In the genomic region with DNA sequence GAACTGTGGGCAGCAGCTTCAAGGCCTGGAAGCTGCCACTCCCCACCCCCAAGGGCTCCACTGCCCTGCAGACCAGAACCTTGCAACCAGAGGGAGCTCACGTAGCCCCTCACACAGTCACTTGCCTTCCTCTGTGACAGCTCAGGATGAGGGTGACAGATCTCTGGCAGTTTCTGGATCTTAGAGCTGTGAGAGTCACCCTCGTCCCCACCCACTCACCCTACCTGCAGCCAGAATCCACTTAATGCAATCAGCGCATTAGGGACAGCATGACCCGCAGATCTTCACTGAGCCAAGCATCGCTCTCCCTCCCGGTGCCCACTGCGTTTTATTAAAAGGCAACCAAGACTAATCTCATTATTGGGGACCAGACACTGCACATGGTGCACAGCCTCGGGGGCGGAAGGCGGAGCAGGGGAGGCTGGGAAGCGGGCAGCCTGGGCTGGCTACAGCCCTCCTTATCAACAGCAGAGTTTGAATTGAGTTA, we compare ENCODE assay signal across 10 cellular contexts. TPM values are rescaled to one million over a fixed set of nuclear protein-coding genes. Genes with fewer than 3 reads are reported as not detected.
DNase-seq lines count a peak whose midpoint lies in the region; ATAC-seq and TF ChIP-seq lines count a peak whose summit lies in the region.
"Had no signal": no experiment of that assay in that cellular context is flagged by ENCODE, and none has a peak within 500 bp of the region (broad histone marks: within the 10 kb centered on the region; RNA-seq: fewer than 3 reads in every experiment).

No MANE protein-coding gene starts in this region.

- no peaks in the 10 kb centered on the region for H3K27me3 ChIP-seq in testis
- no peaks in the 10 kb centered on the region for H3K27me3 ChIP-seq in dorsolateral prefrontal cortex
- H3K27me3 ChIP-seq: Peyer's patch had no signal

- TF ChIP-seq POLR2A in testis (IDR thresholded peaks at IDR 0.05): no peak

- peak; percentile 16 to 25 for ATAC-seq in activated T-cell treated with anti-CD3 and anti-CD28 coated beads, Interleukin-2, amount 50 U/mL, for 72 hours (replicated peaks in 1 of 2)
- ATAC-seq in effector memory CD8-positive, alpha-beta T cell (replicated peaks): no peak

- H3K4me1 ChIP-seq in testis: peaks cover 22% of the 10 kb centered on the region

- H3K36me3 Mint-ChIP-seq in activated T-cell treated with anti-CD3 and anti-CD28 coated beads, Interleukin-2, amount 50 U/mL, for 72 hours (ENCODE audit: insufficient read depth in 2 of 2): no peaks in the 10 kb centered on the region
- no peaks in the 10 kb centered on the region for H3K36me3 Mint-ChIP-seq in activated T-cell treated with anti-CD3 and anti-CD28 coated beads, Interleukin-2, amount 50 U/mL, for 24 hours (ENCODE audit: low read depth)
- H3K36me3 Mint-ChIP-seq in effector memory CD8-positive, alpha-beta T cell (ENCODE audit: insufficient read depth): peaks cover 47% of the 10 kb centered on the region
- H3K36me3 Mint-ChIP-seq: mesothelial cell of epicardium had no signal

- 72 to 77% methylated on average over 10 to 11 of the region's 11 CpGs for WGBS in testis, 2 donors

- DNase-seq in activated T-cell treated with anti-CD3 and anti-CD28 coated beads, Interleukin-2, amount 50 U/mL, for 72 hours: peak; percentile 25 to 27
- no peak for DNase-seq in activated T-cell treated with anti-CD3 and anti-CD28 coated beads, Interleukin-2, amount 50 U/mL, for 24 hours
- peak; percentile 95 for DNase-seq in NCI-H82 treated with DMSO at 0.1 percent for 48 hours (lab: John Stamatoyannopoulos, UW; ENCODE audit: unreplicated experiment)
- DNase-seq in effector memory CD8-positive, alpha-beta T cell: no peak
- DNase-seq in testis: peak; percentile 57
- DNase-seq in dorsolateral prefrontal cortex: no peak
- DNase-seq in NCI-H2107 (lab: John Stamatoyannopoulos, UW): no peak
- no peak for DNase-seq in NOMO-1 treated with dmso at 0.1 percent for 144 hours (lab: John Stamatoyannopoulos, UW; ENCODE audit: unreplicated experiment)

- no peak overlapping the region for H3K4me3 Mint-ChIP-seq in activated T-cell treated with anti-CD3 and anti-CD28 coated beads, Interleukin-2, amount 50 U/mL, for 72 hours
- no peak overlapping the region for H3K4me3 Mint-ChIP-seq in activated T-cell treated with anti-CD3 and anti-CD28 coated beads, Interleukin-2, amount 50 U/mL, for 24 hours
- H3K4me3 Mint-ChIP-seq in effector memory CD8-positive, alpha-beta T cell: no peak overlapping the region
- H3K4me3 Mint-ChIP-seq: mesothelial cell of epicardium had no signal

- TF ChIP-seq CTCF in testis (IDR thresholded peaks at IDR 0.05): no peak
- no peak for TF ChIP-seq CTCF in dorsolateral prefrontal cortex (IDR thresholded peaks at IDR 0.05 in 54 of 56, conservative IDR thresholded peaks at IDR 0.05 in 2 of 56; ENCODE audit: low read depth in 1 of 56, partially characterized antibody in 56 of 56)

- peaks cover 32% of the 10 kb centered on the region for H3K4me1 Mint-ChIP-seq in activated T-cell treated with anti-CD3 and anti-CD28 coated beads, Interleukin-2, amount 50 U/mL, for 72 hours (ENCODE audit: low read depth)
- H3K4me1 Mint-ChIP-seq in activated T-cell treated with anti-CD3 and anti-CD28 coated beads, Interleukin-2, amount 50 U/mL, for 24 hours (ENCODE audit: low read depth): peaks cover 38% of the 10 kb centered on the region
- peaks cover 35 to 49% of the 10 kb centered on the region in 2 donors for H3K4me1 Mint-ChIP-seq in effector memory CD8-positive, alpha-beta T cell (ENCODE audit: low read depth in 2 of 2)

- no peaks in the 10 kb centered on the region for H3K9me3 ChIP-seq in testis
- H3K9me3 ChIP-seq: Peyer's patch had no signal

- H3K9me3 Mint-ChIP-seq in activated T-cell treated with anti-CD3 and anti-CD28 coated beads, Interleukin-2, amount 50 U/mL, for 72 hours: no peaks in the 10 kb centered on the region
- H3K9me3 Mint-ChIP-seq in activated T-cell treated with anti-CD3 and anti-CD28 coated beads, Interleukin-2, amount 50 U/mL, for 24 hours: no peaks in the 10 kb centered on the region
- H3K9me3 Mint-ChIP-seq in effector memory CD8-positive, alpha-beta T cell: no peaks in the 10 kb centered on the region
- H3K9me3 Mint-ChIP-seq: mesothelial cell of epicardium had no signal

- H3K36me3 ChIP-seq in testis (ENCODE audit: low read depth, missing control alignments): no peaks in the 10 kb centered on the region
- H3K36me3 ChIP-seq: Peyer's patch had no signal

- no peak overlapping the region for H3K27ac Mint-ChIP-seq in activated T-cell treated with anti-CD3 and anti-CD28 coated beads, Interleukin-2, amount 50 U/mL, for 72 hours
- no peak overlapping the region for H3K27ac Mint-ChIP-seq in activated T-cell treated with anti-CD3 and anti-CD28 coated beads, Interleukin-2, amount 50 U/mL, for 24 hours
- H3K27ac Mint-ChIP-seq in effector memory CD8-positive, alpha-beta T cell: peak overlapping the region; percentile 5 to 91
- H3K27ac Mint-ChIP-seq: mesothelial cell of epicardium had no signal

- H3K4me3 ChIP-seq in testis: no peak overlapping the region
- H3K4me3 ChIP-seq in dorsolateral prefrontal cortex: no peak overlapping the region
- H3K4me3 ChIP-seq: Peyer's patch had no signal

- H3K27ac ChIP-seq in testis (no peak overlapping the region), dorsolateral prefrontal cortex (peak overlapping the region in 2 of 59 donors; percentile 7 to 28)

- intact Hi-C loops in testis (cut with DNase I; ENCODE audit: low total_unique reads): no loop called here
- intact Hi-C loops in dorsolateral prefrontal cortex (cut with DNase I): no loop called here

- no peaks in the 10 kb centered on the region for H3K27me3 Mint-ChIP-seq in activated T-cell treated with anti-CD3 and anti-CD28 coated beads, Interleukin-2, amount 50 U/mL, for 72 hours (ENCODE audit: low read depth)
- H3K27me3 Mint-ChIP-seq in activated T-cell treated with anti-CD3 and anti-CD28 coated beads, Interleukin-2, amount 50 U/mL, for 24 hours: peaks cover 3% of the 10 kb centered on the region
- no peaks in the 10 kb centered on the region for H3K27me3 Mint-ChIP-seq in effector memory CD8-positive, alpha-beta T cell

RNA-seq across cellular contexts. Expression of gene CYB561, which starts 3.5 kb away (rescaled TPM):
- total RNA-seq in activated T-cell treated with anti-CD3 and anti-CD28 coated beads, Interleukin-2, amount 50 U/mL, for 72 hours: 10 to 100 TPM in 1 of 2 donors, 1 to 10 TPM in 1; 4.7 to 10.2 TPM
- total RNA-seq in testis (10 to 100 TPM; 17.6 to 19.7 TPM), dorsolateral prefrontal cortex (10 to 100 TPM; 11.4 to 81.5 (median 46.1) TPM)
- 20.7 TPM for polyA plus RNA-seq in testis (ENCODE audit: insufficient read depth, low read depth, low replicate concordance)

RNA-seq across cellular contexts. Expression of gene ACE, which starts 34.3 kb away (rescaled TPM):
- total RNA-seq in activated T-cell treated with anti-CD3 and anti-CD28 coated beads, Interleukin-2, amount 50 U/mL, for 72 hours: 1 to 10 TPM in 1 of 2 donors, under 1 TPM in 1; 0.58 to 2.5 TPM
- total RNA-seq in testis (100 to 1,000 TPM in 1 of 2 donors, 10 to 100 TPM in 1; 87.8 to 174 TPM), dorsolateral prefrontal cortex (10 to 100 TPM in 92 of 120 experiments, 1 to 10 TPM in 28; 4.2 to 23.0 (median 12.1) TPM)
- 216 TPM for polyA plus RNA-seq in testis (ENCODE audit: insufficient read depth, low read depth, low replicate concordance)

Comparison
In these comparisons a context has a peak if more than half of its experiments do, and no peak if none do; other contexts are left out.
1. DNase-seq: peak in activated T-cell treated with anti-CD3 and anti-CD28 coated beads, Interleukin-2, amount 50 U/mL, for 72 hours (2 of 2), NCI-H82 treated with DMSO at 0.1 percent for 48 hours (single experiment) and testis (single experiment); none in activated T-cell treated with anti-CD3 and anti-CD28 coated beads, Interleukin-2, amount 50 U/mL, for 24 hours (single experiment), effector memory CD8-positive, alpha-beta T cell (0 of 3), dorsolateral prefrontal cortex (0 of 10), NCI-H2107 (single experiment) and NOMO-1 treated with dmso at 0.1 percent for 144 hours (single experiment).
2. H3K27ac Mint-ChIP-seq: peak in effector memory CD8-positive, alpha-beta T cell (2 of 2); none in activated T-cell treated with anti-CD3 and anti-CD28 coated beads, Interleukin-2, amount 50 U/mL, for 72 hours (single experiment) and activated T-cell treated with anti-CD3 and anti-CD28 coated beads, Interleukin-2, amount 50 U/mL, for 24 hours (single experiment).